18 cellular contexts compared by ENCODE assay signal in the genomic region with DNA sequence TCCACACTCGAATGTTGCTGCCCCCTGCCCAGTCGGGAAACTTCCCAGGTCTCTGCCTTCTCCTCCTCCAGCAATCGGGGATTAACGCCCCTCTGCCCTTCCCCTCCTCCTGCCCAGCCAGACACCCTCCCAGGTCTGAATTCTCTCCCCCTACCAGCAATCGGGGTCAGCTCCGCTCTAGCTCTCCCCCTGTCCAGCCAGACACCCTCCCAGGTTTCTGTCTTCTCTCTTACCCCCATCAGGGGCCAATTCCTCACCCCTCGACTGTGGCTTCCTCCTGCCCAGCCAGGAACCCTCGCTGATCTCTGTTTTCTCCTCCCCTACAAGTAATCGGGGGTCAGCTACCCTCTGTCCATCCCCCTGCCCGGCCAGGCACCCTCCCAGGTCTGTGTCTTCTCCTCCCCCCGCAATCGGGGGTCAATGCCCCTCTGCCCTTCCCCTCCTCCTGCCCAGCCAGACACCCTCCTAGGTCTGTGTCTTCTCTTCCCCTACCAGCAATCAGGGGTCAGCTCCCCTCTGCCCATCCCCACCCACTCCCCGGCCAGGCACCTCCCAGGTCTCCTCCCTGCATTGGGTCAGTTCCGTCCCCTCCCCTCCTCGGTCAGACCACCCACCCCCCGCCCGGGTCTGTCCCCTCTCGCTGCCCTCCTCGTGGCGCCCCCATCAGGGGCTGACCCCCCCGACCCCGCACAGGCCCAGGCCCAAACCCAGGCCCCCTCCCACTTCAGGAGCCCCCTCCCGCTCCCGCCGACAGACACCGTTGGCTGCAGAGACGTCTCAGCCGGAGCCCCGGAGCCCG. TPM values are rescaled to one million over a fixed set of nuclear protein-coding genes. Genes with fewer than 3 reads are reported as not detected.
DNase-seq lines count a peak whose midpoint lies in the region; ATAC-seq and TF ChIP-seq lines count a peak whose summit lies in the region.
"Had no signal": no experiment of that assay in that cellular context is flagged by ENCODE, and none has a peak within 500 bp of the region (broad histone marks: within the 10 kb centered on the region; RNA-seq: fewer than 3 reads in every experiment).

No MANE protein-coding gene starts in this region.

- in situ Hi-C loops in HAP-1 (cut with MboI; ENCODE audit: low sequenced_read_pairs), result no loop called here

- H3K36me3 ChIP-seq in breast epithelium (no peaks in the 10 kb centered on the region), mesodermal cell (ENCODE audit: control insufficient read depth, insufficient read depth, low read length) (no peaks in the 10 kb centered on the region), testis (ENCODE audit: low read depth, missing control alignments) (no peaks in the 10 kb centered on the region), HAP-1 (replicated peaks) (no peaks in the 10 kb centered on the region)
- H3K36me3 ChIP-seq: ascending aorta, vagina had no signal

- TF ChIP-seq POLR2A in breast epithelium (IDR thresholded peaks at IDR 0.05) (no peak), testis (IDR thresholded peaks at IDR 0.05) (no peak)

- 16 to 17% methylated on average over 9 to 17 of the region's 30 CpGs for WGBS in mesodermal cell (ENCODE audit: insufficient coverage in 2 of 2), 2 experiments
- 6 to 10% methylated on average over 15 to 30 of the region's 30 CpGs for WGBS in testis, 2 donors

- POLR2A ChIA-PET in MCF 10A (lab: Yijun Ruan, JAX), result no interaction called here

- H3K4me3 ChIP-seq in breast epithelium (peak overlapping the region in 2 of 3 donors; percentile 24 to 56), mesodermal cell (ENCODE audit: extremely low read depth, insufficient read depth, low read length, poor library complexity, severe bottlenecking) (peak overlapping the region; percentile 49), testis (peak overlapping the region; percentile 54 to 61), HAP-1 (no peak overlapping the region)
- H3K4me3 ChIP-seq: vagina had no signal

- H3K27me3 ChIP-seq in breast epithelium, result peaks cover 5 to 45% of the 10 kb centered on the region in 2 donors
- no peaks in the 10 kb centered on the region for H3K27me3 ChIP-seq in testis
- peaks cover 8% of the 10 kb centered on the region; the same call in 1 of the 2 replicates for H3K27me3 ChIP-seq in HAP-1 (ENCODE audit: low read depth)

- peaks cover 0 to 5% of the 10 kb centered on the region in 2 donors for H3K9me3 ChIP-seq in breast epithelium
- peaks cover 10% of the 10 kb centered on the region for H3K9me3 ChIP-seq in mesodermal cell (ENCODE audit: control insufficient read depth, low read length)
- H3K9me3 ChIP-seq in testis, result no peaks in the 10 kb centered on the region
- peaks cover 3% of the 10 kb centered on the region; the same call in 1 of the 2 replicates for H3K9me3 ChIP-seq in HAP-1
- H3K9me3 ChIP-seq: ascending aorta, vagina had no signal

- H3K27ac Mint-ChIP-seq in MCF 10A (ENCODE audit: low read depth, unreplicated experiment) (no peak overlapping the region), endothelial cell (ENCODE audit: unreplicated experiment) (no peak overlapping the region)
- H3K27ac Mint-ChIP-seq: CD4-positive, CD25-positive, alpha-beta regulatory T cell; T-helper 1 cell treated with Interleukin-12 subunit alpha and Interleukin-12 subunit beta and Interleukin-4 antibody, amounts not matched to agents 30 μg/mL and 1 μg/mL, for 36 hours had no signal

- no peaks in the 10 kb centered on the region for H3K9me3 Mint-ChIP-seq in MCF 10A (ENCODE audit: unreplicated experiment)
- H3K9me3 Mint-ChIP-seq in endothelial cell (ENCODE audit: unreplicated experiment), result no peaks in the 10 kb centered on the region

- H3K4me1 Mint-ChIP-seq in MCF 10A (ENCODE audit: insufficient read depth, unreplicated experiment), result no peaks in the 10 kb centered on the region
- no peaks in the 10 kb centered on the region for H3K4me1 Mint-ChIP-seq in endothelial cell (ENCODE audit: unreplicated experiment)

- TF ChIP-seq CTCF in breast epithelium (IDR thresholded peaks at IDR 0.05), result no peak
- TF ChIP-seq CTCF in MCF 10A (IDR thresholded peaks at IDR 0.05; ENCODE audit: unreplicated experiment), result no peak
- no peak for TF ChIP-seq CTCF in endothelial cell (IDR thresholded peaks at IDR 0.05; ENCODE audit: unreplicated experiment)
- no peak for TF ChIP-seq CTCF in testis (IDR thresholded peaks at IDR 0.05)

- CTCF ChIA-PET in MCF 10A (lab: Yijun Ruan, JAX), result no interaction called here

- intact Hi-C loops in breast epithelium (cut with DNase I; ENCODE audit: low total_unique reads), result no loop called here
- intact Hi-C loops in MCF 10A (cut with micrococcal nuclease), result no loop called here
- intact Hi-C loops in testis (cut with DNase I; ENCODE audit: low total_unique reads), result no loop called here

- H3K27ac ChIP-seq in breast epithelium, result no peak overlapping the region
- no peak overlapping the region for H3K27ac ChIP-seq in mesodermal cell (ENCODE audit: low read depth, low read length, severe bottlenecking)
- no peak overlapping the region for H3K27ac ChIP-seq in testis
- H3K27ac ChIP-seq: ascending aorta, vagina had no signal

- no peak for ATAC-seq in HG02884 (IDR thresholded peaks at IDR 0.05; ENCODE audit: unreplicated experiment)

- H3K27me3 Mint-ChIP-seq in MCF 10A (ENCODE audit: insufficient read depth, unreplicated experiment), result peaks cover 78% of the 10 kb centered on the region
- H3K27me3 Mint-ChIP-seq in endothelial cell (ENCODE audit: unreplicated experiment), result peaks cover 13% of the 10 kb centered on the region

- H3K36me3 Mint-ChIP-seq in MCF 10A (ENCODE audit: insufficient read depth, unreplicated experiment) (no peaks in the 10 kb centered on the region), endothelial cell (ENCODE audit: low read depth, unreplicated experiment) (peaks cover 6% of the 10 kb centered on the region)

- DNase-seq in breast epithelium (ENCODE audit: low spot score in 2 of 2), result no peak
- no peak for DNase-seq in MCF 10A (ENCODE audit: unreplicated experiment)
- no peak for DNase-seq in endothelial cell (ENCODE audit: low spot score)
- DNase-seq in testis, result no peak
- DNase-seq in HAP-1 (ENCODE audit: low spot score in 2 of 2), result no peak
- no peak for DNase-seq in NCI-H2029 (lab: John Stamatoyannopoulos, UW)
- DNase-seq: CD4-positive, CD25-positive, alpha-beta regulatory T cell; cortex of kidney; left cardiac atrium; stimulated activated naive CD4-positive, alpha-beta T cell treated with Interleukin-2 at 50 U/mL for 16 hours had no signal

- BruUV-seq in MCF 10A (replicated peaks; lab: Mats Ljungman, UMichigan), result no TSS peak

- H3K4me1 ChIP-seq in breast epithelium (no peaks in the 10 kb centered on the region), mesodermal cell (ENCODE audit: control insufficient read depth, insufficient read depth, low read length, poor library complexity, severe bottlenecking) (peaks cover 9% of the 10 kb centered on the region), testis (no peaks in the 10 kb centered on the region), HAP-1 (no peaks in the 10 kb centered on the region)
- H3K4me1 ChIP-seq: ascending aorta had no signal

- no peak overlapping the region for H3K4me3 Mint-ChIP-seq in MCF 10A (ENCODE audit: unreplicated experiment)
- peak overlapping the region; percentile 59 for H3K4me3 Mint-ChIP-seq in endothelial cell (ENCODE audit: unreplicated experiment)
- H3K4me3 Mint-ChIP-seq: T-helper 1 cell treated with Interleukin-12 subunit alpha and Interleukin-12 subunit beta and Interleukin-4 antibody, amounts not matched to agents 30 μg/mL and 1 μg/mL, for 36 hours had no signal

RNA-seq across cellular contexts. Expression of gene ZFR2, which starts 0.7 kb away (rescaled TPM):
- under 1 TPM in 1 of 3 donors, not detected in 2; 0.98 TPM for total RNA-seq in breast epithelium
- total RNA-seq in MCF 10A (2022), result not detected in 2 replicates
- total RNA-seq in endothelial cell (ENCODE audit: unreplicated experiment), result 1.8 TPM
- 7.9 TPM for polyA plus RNA-seq in mesodermal cell (2013, experiment 1 of 2)
- 5.5 TPM for polyA plus RNA-seq in mesodermal cell (2013, experiment 2 of 2)
- total RNA-seq in testis, result 10 to 100 TPM; 23.4 to 34.1 TPM
- polyA plus RNA-seq in testis (ENCODE audit: insufficient read depth, low read depth, low replicate concordance), result 35.0 TPM
- total RNA-seq: ascending aorta; CD4-positive, CD25-positive, alpha-beta regulatory T cell; pulmonary artery endothelial cell; vagina had no signal

RNA-seq across cellular contexts. Expression of gene ATCAY, which starts 12.3 kb away (rescaled TPM):
- total RNA-seq in breast epithelium (under 1 TPM in 1 of 3 donors, not detected in 2; 0.73 TPM), MCF 10A (2022) (not detected in 2 replicates), endothelial cell (ENCODE audit: unreplicated experiment) (0.67 TPM), testis (1 to 10 TPM; 1.7 to 4.8 TPM)
- polyA plus RNA-seq in mesodermal cell (2013, experiment 1 of 2), result 13.0 TPM
- polyA plus RNA-seq in mesodermal cell (2013, experiment 2 of 2), result 10.1 TPM
- polyA plus RNA-seq in testis (ENCODE audit: insufficient read depth, low read depth, low replicate concordance), result 0.32 TPM
- total RNA-seq: ascending aorta; CD4-positive, CD25-positive, alpha-beta regulatory T cell; glomerular endothelial cell; left cardiac atrium; pulmonary artery endothelial cell had no signal
- polyA plus RNA-seq: CD4-positive, CD25-positive, alpha-beta regulatory T cell; esophagus had no signal
